8 cellular contexts compared by ENCODE assay signal in the genomic region with DNA sequence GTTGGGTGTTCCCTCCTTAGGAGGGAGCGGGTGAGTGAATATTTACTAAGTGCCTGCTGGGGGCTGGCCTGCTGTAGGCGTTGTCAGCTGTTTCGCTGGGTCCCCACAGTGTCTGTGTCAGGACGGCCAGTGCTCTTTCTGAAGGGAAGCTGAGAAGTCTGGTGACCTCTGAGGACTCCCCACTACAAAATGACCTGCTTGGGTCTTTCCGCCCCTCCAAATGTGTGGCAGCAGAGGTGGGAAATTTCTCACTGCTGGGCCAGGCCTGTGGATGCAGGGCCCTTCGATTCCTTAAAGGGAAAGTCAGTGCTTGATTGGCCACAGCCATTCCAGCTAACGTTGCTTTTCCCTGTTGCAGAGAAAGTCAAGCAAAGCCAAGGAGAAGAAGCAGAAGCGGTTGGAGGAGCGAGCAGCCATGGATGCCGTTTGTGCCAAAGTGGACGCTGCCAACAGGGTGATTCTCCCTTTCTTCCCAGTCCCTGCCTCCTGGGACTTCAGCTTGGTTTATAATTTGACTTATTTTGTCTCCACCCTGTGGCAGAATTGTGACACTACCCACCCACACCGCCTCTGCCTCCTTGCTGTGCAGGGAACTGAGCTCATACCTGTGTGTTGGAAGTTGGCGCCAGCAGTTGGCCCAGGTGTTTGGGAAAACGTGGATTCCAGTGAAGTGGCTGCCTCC. TPM values are rescaled to one million over a fixed set of nuclear protein-coding genes. Genes with fewer than 3 reads are reported as not detected.
A peak's percentile ranks its signal among the peaks of the same experiment; 100 is the strongest.
DNase-seq lines count a peak whose midpoint lies in the region; ATAC-seq, FAIRE-seq and TF ChIP-seq lines count a peak whose summit lies in the region.

No MANE protein-coding gene starts in this region.

- CTCF ChIA-PET in AG04449 (lab: Yijun Ruan, JAX) (interaction anchor here (0.7 to 12.8 kb wide), 45 partner anchors 9 to 272 kb away, joined by 3 to 639 read pairs (median 5); a partner anchor contains a TSS), activated B cell treated with CpG ODN at 0.5 μM for 24 hours (lab: Charles Lee) (interaction anchor here (0.6 to 6.3 kb wide), 20 partner anchors 9 to 466 kb away, joined by 3 to 130 read pairs (median 3); a partner anchor contains a TSS), HepG2 (lab: Yijun Ruan, JAX; ENCODE audit: low intra/inter-chr PET ratio, low total read pairs) (interaction anchor here (0.7 to 2.0 kb wide), 6 partner anchors 28 to 178 kb away, joined by 3 to 15 read pairs (median 3); a partner anchor contains a TSS)

- no peak overlapping the region for H3K4me3 Mint-ChIP-seq in activated B cell treated with CpG ODN at 0.5 μM for 24 hours

- no peak overlapping the region for H3K4me3 ChIP-seq in AG04449 (ENCODE audit: low read depth, low read length)
- peak overlapping the region; percentile 50 for H3K4me3 ChIP-seq in coronary artery
- 0 out of 6 replicates have a peak overlapping the region, but pooled peaks of 1 of the 3 experiments have one; percentile 2 for H3K4me3 ChIP-seq in HepG2 (replicated peaks in 1 of 3; ENCODE audit: insufficient read depth in 1 of 3, low read depth in 2 of 3, low read length in 3 of 3)

- peaks cover 23% of the 10 kb centered on the region for H3K4me1 Mint-ChIP-seq in activated B cell treated with CpG ODN at 0.5 μM for 24 hours

- TF ChIP-seq CTCF in AG04449 (IDR thresholded peaks at IDR 0.05; ENCODE audit: insufficient read depth, low read length, missing control alignments) (peak; percentile 70), GM13977 (IDR thresholded peaks at IDR 0.05; ENCODE audit: extremely low read depth, insufficient read depth, missing control alignments) (peak; percentile 68), activated B cell treated with CpG ODN at 0.5 μM for 24 hours (IDR thresholded peaks at IDR 0.05) (no peak), coronary artery (IDR thresholded peaks at IDR 0.05) (peak; percentile 78), HepG2 (CRISPR knock-in tag; IDR thresholded peaks at IDR 0.05) (peak; percentile 84)

- BruUV-seq in HepG2 (replicated peaks; lab: Mats Ljungman, UMichigan): no TSS peak

- ATAC-seq in activated B cell treated with CpG ODN at 0.5 μM for 24 hours (ENCODE audit: low read depth): peak; percentile 79
- peak; percentile 94 for ATAC-seq in HepG2
- no peak for ATAC-seq in HG02973 (IDR thresholded peaks at IDR 0.05; ENCODE audit: unreplicated experiment)

- H3K79me2 ChIP-seq in HepG2 (ENCODE audit: insufficient read depth, low read length): peaks cover 29% of the 10 kb centered on the region

- no peak for TF ChIP-seq EP300 in HepG2 (IDR thresholded peaks at IDR 0.05; ENCODE audit: low read depth in 2 of 2, low read length in 2 of 2)
- TF ChIP-seq EP300 in HepG2 (CRISPR knock-in tag; IDR thresholded peaks at IDR 0.05; ENCODE audit: borderline replicate concordance): no peak

- peak overlapping the region; percentile 55 for H3K4me2 ChIP-seq in HepG2 (ENCODE audit: low read depth, low read length)

- no peak for TF ChIP-seq POLR2A in HepG2 (IDR thresholded peaks at IDR 0.05; ENCODE audit: insufficient read depth in 1 of 2, low read depth in 2 of 2, low read length in 2 of 2)

- peak; percentile 79 for FAIRE-seq in HepG2 (lab: Jason Lieb, UNC)

- in situ Hi-C loops in GM13977 (cut with MboI; ENCODE audit: low pct_unique_long_range_greater_than_20kb, low sequenced_read_pairs, unreplicated experiment): loop anchor here (10.0 kb wide), 1 partner anchor 111 kb away; a partner anchor contains a TSS
- in situ Hi-C loops in HepG2 (cut with HindIII; ENCODE audit: extremely low pct_ligation_motif_present, low pct_unique_long_range_greater_than_20kb): loop anchor here (10.0 kb wide), 1 partner anchor 111 kb away; a partner anchor contains a TSS

- H3K9me3 Mint-ChIP-seq in activated B cell treated with CpG ODN at 0.5 μM for 24 hours: no peaks in the 10 kb centered on the region

- H2AFZ ChIP-seq in HepG2 (ENCODE audit: low read length): no peak overlapping the region

- H3K9ac ChIP-seq in HepG2 (ENCODE audit: insufficient read depth, low read depth, low read length): no peak overlapping the region

- no peaks in the 10 kb centered on the region for H3K27me3 Mint-ChIP-seq in activated B cell treated with CpG ODN at 0.5 μM for 24 hours

- DNase-seq in AG04449 (ENCODE audit: low read depth, low spot score) (peak; percentile 24), GM13977 (ENCODE audit: low spot score) (peak; percentile 58), NCI-H2171 treated with DMSO at 0.1 percent for 48 hours (lab: John Stamatoyannopoulos, UW) (peak; percentile 84), activated B cell treated with CpG ODN at 0.5 μM for 24 hours (no peak), coronary artery (ENCODE audit: low spot score) (peak; percentile 87), HepG2 (ENCODE audit: low spot score) (peak; percentile 62)
- DNase-seq in stimulated activated CD4-positive, alpha-beta T cell treated with anti-CD3 and anti-CD28 coated beads, Interleukin-2, amount 100 ng/mL, for 4 hours (ENCODE audit: low read depth): peak; percentile 29

- WGBS in HepG2 (ENCODE audit: low lambda C conversion rate): 56% methylated on average over 14 of the region's 14 CpGs

- peaks cover 11% of the 10 kb centered on the region; the same call in 1 of the 2 replicates for H4K20me1 ChIP-seq in HepG2 (ENCODE audit: insufficient read depth, low read length)

- POLR2A ChIA-PET in AG04449 (lab: Yijun Ruan, JAX) (interaction anchor here (1.1 kb wide), 1 partner anchor 177 kb away, joined by 3 read pairs; no protein-coding TSS in a partner anchor), activated B cell treated with CpG ODN at 0.5 μM for 24 hours (lab: Charles Lee) (interaction anchor here (2.5 kb wide), 1 partner anchor 108 kb away, joined by 17 read pairs; a partner anchor contains a TSS), HepG2 (lab: Yijun Ruan, JAX) (interaction anchor here (0.9 to 2.7 kb wide), 17 partner anchors 10 to 179 kb away, joined by 3 to 12 read pairs (median 4); a partner anchor contains a TSS)

- no peak overlapping the region for H3K27ac Mint-ChIP-seq in activated B cell treated with CpG ODN at 0.5 μM for 24 hours

- peaks cover 28% of the 10 kb centered on the region for H3K4me1 ChIP-seq in HepG2 (ENCODE audit: insufficient read depth, low read length)

- H3K36me3 Mint-ChIP-seq in activated B cell treated with CpG ODN at 0.5 μM for 24 hours (ENCODE audit: low read depth): peaks cover 30% of the 10 kb centered on the region

- H3K27ac ChIP-seq in coronary artery: peak overlapping the region; percentile 60 to 75
- H3K27ac ChIP-seq in HepG2 (ENCODE audit: extremely low read length, insufficient read depth, low read length): peak overlapping the region; percentile 54

- no peaks in the 10 kb centered on the region for H3K9me3 ChIP-seq in HepG2 (ENCODE audit: low read length)

- H3K36me3 ChIP-seq in HepG2 (replicated peaks in 1 of 2; ENCODE audit: control insufficient read depth in 1 of 2, insufficient read depth in 2 of 2, low read length in 2 of 2): peaks cover 5 to 18% of the 10 kb centered on the region in 2 experiments

- H3K27me3 ChIP-seq in HepG2 (ENCODE audit: control insufficient read depth in 1 of 2, insufficient read depth in 2 of 2, low read length in 2 of 2): no peaks in the 10 kb centered on the region

- peak; percentile 73 for TF ChIP-seq RAD21 in HepG2 (CRISPR knock-in tag; IDR thresholded peaks at IDR 0.05)

- intact Hi-C loops in activated B cell treated with CpG ODN at 0.5 μM for 24 hours (cut with micrococcal nuclease) (loop anchor here (1.0 to 10.0 kb wide), 3 partner anchors 108 to 471 kb away; a partner anchor contains a TSS), HepG2 (cut with micrococcal nuclease; ENCODE audit: unreplicated experiment) (loop anchor here (1.0 to 5.0 kb wide), 3 partner anchors 108 to 178 kb away; a partner anchor contains a TSS)

RNA-seq across cellular contexts. Expression of a gene that starts 6.8 kb away (rescaled TPM):
- 28.0 and 28.6 TPM in 2 replicates for total RNA-seq in activated B cell treated with CpG ODN at 0.5 μM for 24 hours
- 17.1 and 17.9 TPM in 2 replicates for total RNA-seq in HepG2 (2016; rRNA removed; fragmentation: Illumina TruSeq; extraction: Trizol)
- 1.8 and 2.2 TPM in 2 replicates for total RNA-seq in HepG2 (2016; cell fraction: cytosol; rRNA removed; fragmentation: Illumina TruSeq; extraction: Trizol; ENCODE audit: low read depth)
- total RNA-seq in HepG2 (2016; cell fraction: insoluble cytoplasmic fraction; rRNA removed; fragmentation: Illumina TruSeq; extraction: Trizol): 15.4 and 20.1 TPM in 2 replicates
- 6.7 and 7.0 TPM in 2 replicates for total RNA-seq in HepG2 (2016; cell fraction: membrane; rRNA removed; fragmentation: Illumina TruSeq; extraction: Trizol)
- total RNA-seq in HepG2 (2016; cell fraction: nucleus; rRNA removed; fragmentation: Illumina TruSeq; extraction: Trizol): 15.0 and 17.0 TPM in 2 replicates
- polyA plus RNA-seq in HepG2 (2011; rRNA removed): 11.1 and 14.3 TPM in 2 replicates
- polyA plus RNA-seq in HepG2 (2011; cell fraction: cytosol; rRNA removed): 9.0 and 9.1 TPM in 2 replicates
- 34.5 and 44.9 TPM in 2 replicates for polyA plus RNA-seq in HepG2 (2011; cell fraction: nucleus; rRNA removed)
- 8.9 TPM in 2 replicates for polyA plus RNA-seq in HepG2 (2012)
- 2.0 and 2.2 TPM in 2 replicates for polyA plus RNA-seq in HepG2 (2016; cell fraction: cytosol; fragmentation: Illumina TruSeq; extraction: Trizol; ENCODE audit: low read depth)
- polyA plus RNA-seq in HepG2 (2016; cell fraction: insoluble cytoplasmic fraction; fragmentation: Illumina TruSeq; extraction: Trizol; ENCODE audit: low read depth): 19.2 and 20.6 TPM in 2 replicates
- 4.0 and 4.3 TPM in 2 replicates for polyA plus RNA-seq in HepG2 (2016; cell fraction: membrane; fragmentation: Illumina TruSeq; extraction: Trizol; ENCODE audit: low read depth)
- 43.1 and 48.7 TPM in 2 replicates for polyA plus RNA-seq in HepG2 (2016; cell fraction: nucleus; fragmentation: Illumina TruSeq; extraction: Trizol; ENCODE audit: insufficient read depth, low read depth)
- polyA minus RNA-seq in HepG2 (2011; rRNA and poly(A)+ RNA removed; ENCODE audit: low replicate concordance): 10.7 and 27.3 TPM in 2 replicates
- 3.8 and 4.3 TPM in 2 replicates for polyA minus RNA-seq in HepG2 (2011; cell fraction: cytosol; rRNA and poly(A)+ RNA removed)
- 18.0 and 19.6 TPM in 2 replicates for polyA minus RNA-seq in HepG2 (2011; cell fraction: nucleus; rRNA and poly(A)+ RNA removed)

RNA-seq across cellular contexts. Expression of a gene that starts 28.7 kb away (rescaled TPM):
- total RNA-seq in activated B cell treated with CpG ODN at 0.5 μM for 24 hours: not detected in 2 replicates
- total RNA-seq in HepG2 (2016; rRNA removed; fragmentation: Illumina TruSeq; extraction: Trizol): 6.9 and 8.5 TPM in 2 replicates
- 4.0 and 4.8 TPM in 2 replicates for total RNA-seq in HepG2 (2016; cell fraction: cytosol; rRNA removed; fragmentation: Illumina TruSeq; extraction: Trizol; ENCODE audit: low read depth)
- total RNA-seq in HepG2 (2016; cell fraction: insoluble cytoplasmic fraction; rRNA removed; fragmentation: Illumina TruSeq; extraction: Trizol): 5.2 and 8.3 TPM in 2 replicates
- total RNA-seq in HepG2 (2016; cell fraction: membrane; rRNA removed; fragmentation: Illumina TruSeq; extraction: Trizol): 9.3 and 10.4 TPM in 2 replicates
- total RNA-seq in HepG2 (2016; cell fraction: nucleus; rRNA removed; fragmentation: Illumina TruSeq; extraction: Trizol): 4.9 and 5.7 TPM in 2 replicates
- polyA plus RNA-seq in HepG2 (2011; rRNA removed): 8.3 and 9.1 TPM in 2 replicates
- 6.2 and 8.1 TPM in 2 replicates for polyA plus RNA-seq in HepG2 (2011; cell fraction: cytosol; rRNA removed)
- 12.4 and 14.3 TPM in 2 replicates for polyA plus RNA-seq in HepG2 (2011; cell fraction: nucleus; rRNA removed)
- polyA plus RNA-seq in HepG2 (2012): 4.5 and 6.4 TPM in 2 replicates
- 5.0 and 5.5 TPM in 2 replicates for polyA plus RNA-seq in HepG2 (2016; cell fraction: cytosol; fragmentation: Illumina TruSeq; extraction: Trizol; ENCODE audit: low read depth)
- 8.9 and 9.7 TPM in 2 replicates for polyA plus RNA-seq in HepG2 (2016; cell fraction: insoluble cytoplasmic fraction; fragmentation: Illumina TruSeq; extraction: Trizol; ENCODE audit: low read depth)
- 8.9 and 10.1 TPM in 2 replicates for polyA plus RNA-seq in HepG2 (2016; cell fraction: membrane; fragmentation: Illumina TruSeq; extraction: Trizol; ENCODE audit: low read depth)
- polyA plus RNA-seq in HepG2 (2016; cell fraction: nucleus; fragmentation: Illumina TruSeq; extraction: Trizol; ENCODE audit: insufficient read depth, low read depth): 16.2 and 16.9 TPM in 2 replicates
- polyA minus RNA-seq in HepG2 (2011; rRNA and poly(A)+ RNA removed; ENCODE audit: low replicate concordance): 2.5 and 13.8 TPM in 2 replicates
- 5.5 and 6.2 TPM in 2 replicates for polyA minus RNA-seq in HepG2 (2011; cell fraction: cytosol; rRNA and poly(A)+ RNA removed)
- polyA minus RNA-seq in HepG2 (2011; cell fraction: nucleus; rRNA and poly(A)+ RNA removed): 3.2 and 3.3 TPM in 2 replicates

RNA-seq across cellular contexts. Expression of a gene that starts 28.8 kb away (rescaled TPM):
- total RNA-seq in activated B cell treated with CpG ODN at 0.5 μM for 24 hours (182 and 217 TPM in 2 replicates), HepG2 (2016; rRNA removed; fragmentation: Illumina TruSeq; extraction: Trizol) (393 and 406 TPM in 2 replicates)
- total RNA-seq in HepG2 (2016; cell fraction: cytosol; rRNA removed; fragmentation: Illumina TruSeq; extraction: Trizol; ENCODE audit: low read depth): 208 and 256 TPM in 2 replicates
- total RNA-seq in HepG2 (2016; cell fraction: insoluble cytoplasmic fraction; rRNA removed; fragmentation: Illumina TruSeq; extraction: Trizol): 417 and 435 TPM in 2 replicates
- 247 and 301 TPM in 2 replicates for total RNA-seq in HepG2 (2016; cell fraction: membrane; rRNA removed; fragmentation: Illumina TruSeq; extraction: Trizol)
- total RNA-seq in HepG2 (2016; cell fraction: nucleus; rRNA removed; fragmentation: Illumina TruSeq; extraction: Trizol): 164 and 188 TPM in 2 replicates
- 202 and 217 TPM in 2 replicates for polyA plus RNA-seq in HepG2 (2011; rRNA removed)
- 241 and 483 TPM in 2 replicates for polyA plus RNA-seq in HepG2 (2011; cell fraction: cytosol; rRNA removed)
- polyA plus RNA-seq in HepG2 (2011; cell fraction: nucleus; rRNA removed): 200 and 266 TPM in 2 replicates
- polyA plus RNA-seq in HepG2 (2012): 160 and 192 TPM in 2 replicates
- polyA plus RNA-seq in HepG2 (2016; cell fraction: cytosol; fragmentation: Illumina TruSeq; extraction: Trizol; ENCODE audit: low read depth): 231 and 257 TPM in 2 replicates
- 441 and 468 TPM in 2 replicates for polyA plus RNA-seq in HepG2 (2016; cell fraction: insoluble cytoplasmic fraction; fragmentation: Illumina TruSeq; extraction: Trizol; ENCODE audit: low read depth)
- 285 and 298 TPM in 2 replicates for polyA plus RNA-seq in HepG2 (2016; cell fraction: membrane; fragmentation: Illumina TruSeq; extraction: Trizol; ENCODE audit: low read depth)
- 310 TPM in 2 replicates for polyA plus RNA-seq in HepG2 (2016; cell fraction: nucleus; fragmentation: Illumina TruSeq; extraction: Trizol; ENCODE audit: insufficient read depth, low read depth)
- 341 and 520 TPM in 2 replicates for polyA minus RNA-seq in HepG2 (2011; rRNA and poly(A)+ RNA removed; ENCODE audit: low replicate concordance)
- polyA minus RNA-seq in HepG2 (2011; cell fraction: cytosol; rRNA and poly(A)+ RNA removed): 121 and 141 TPM in 2 replicates
- polyA minus RNA-seq in HepG2 (2011; cell fraction: nucleus; rRNA and poly(A)+ RNA removed): 24.2 and 29.4 TPM in 2 replicates

RNA-seq across cellular contexts. Expression of a gene that starts 40.6 kb away (rescaled TPM):
- total RNA-seq in activated B cell treated with CpG ODN at 0.5 μM for 24 hours (87.4 and 92.5 TPM in 2 replicates), HepG2 (2016; rRNA removed; fragmentation: Illumina TruSeq; extraction: Trizol) (58.8 and 78.7 TPM in 2 replicates)
- total RNA-seq in HepG2 (2016; cell fraction: cytosol; rRNA removed; fragmentation: Illumina TruSeq; extraction: Trizol; ENCODE audit: low read depth): 20.2 and 22.1 TPM in 2 replicates
- 63.7 and 75.6 TPM in 2 replicates for total RNA-seq in HepG2 (2016; cell fraction: insoluble cytoplasmic fraction; rRNA removed; fragmentation: Illumina TruSeq; extraction: Trizol)
- 29.1 and 30.2 TPM in 2 replicates for total RNA-seq in HepG2 (2016; cell fraction: membrane; rRNA removed; fragmentation: Illumina TruSeq; extraction: Trizol)
- 37.3 and 37.7 TPM in 2 replicates for total RNA-seq in HepG2 (2016; cell fraction: nucleus; rRNA removed; fragmentation: Illumina TruSeq; extraction: Trizol)
- polyA plus RNA-seq in HepG2 (2011; rRNA removed): 130 TPM in 2 replicates
- 108 and 143 TPM in 2 replicates for polyA plus RNA-seq in HepG2 (2011; cell fraction: cytosol; rRNA removed)
- 193 and 235 TPM in 2 replicates for polyA plus RNA-seq in HepG2 (2011; cell fraction: nucleus; rRNA removed)
- polyA plus RNA-seq in HepG2 (2012): 62.7 and 68.2 TPM in 2 replicates
- polyA plus RNA-seq in HepG2 (2016; cell fraction: cytosol; fragmentation: Illumina TruSeq; extraction: Trizol; ENCODE audit: low read depth): 38.9 TPM in 2 replicates
- 103 and 127 TPM in 2 replicates for polyA plus RNA-seq in HepG2 (2016; cell fraction: insoluble cytoplasmic fraction; fragmentation: Illumina TruSeq; extraction: Trizol; ENCODE audit: low read depth)
- polyA plus RNA-seq in HepG2 (2016; cell fraction: membrane; fragmentation: Illumina TruSeq; extraction: Trizol; ENCODE audit: low read depth): 42.5 and 43.1 TPM in 2 replicates
- polyA plus RNA-seq in HepG2 (2016; cell fraction: nucleus; fragmentation: Illumina TruSeq; extraction: Trizol; ENCODE audit: insufficient read depth, low read depth): 108 and 115 TPM in 2 replicates
- 120 and 135 TPM in 2 replicates for polyA minus RNA-seq in HepG2 (2011; rRNA and poly(A)+ RNA removed; ENCODE audit: low replicate concordance)
- 51.3 and 59.5 TPM in 2 replicates for polyA minus RNA-seq in HepG2 (2011; cell fraction: cytosol; rRNA and poly(A)+ RNA removed)
- polyA minus RNA-seq in HepG2 (2011; cell fraction: nucleus; rRNA and poly(A)+ RNA removed): 31.7 and 32.2 TPM in 2 replicates
